16 cellular contexts compared by ENCODE assay signal in genomic region chr10:65350619-65351018, GRCh38.
A peak's percentile ranks its signal among the peaks of the same experiment; 100 is the strongest.
DNase-seq lines count a peak whose midpoint lies in the region; ATAC-seq and TF ChIP-seq lines count a peak whose summit lies in the region.
"Had no signal": no experiment of that assay in that cellular context is flagged by ENCODE, and none has a peak within 500 bp of the region (broad histone marks: within the 10 kb centered on the region; RNA-seq: fewer than 3 reads in every experiment).

No MANE protein-coding gene starts in this region.

- H3F3A ChIP-seq in PC-3 (ENCODE audit: low read length, unreplicated experiment): no peaks in the 10 kb centered on the region
- no peaks in the 10 kb centered on the region for H3F3A ChIP-seq in neural progenitor cell (ENCODE audit: low read depth)

- H3K4me1 Mint-ChIP-seq in neural progenitor cell: peaks cover 5% of the 10 kb centered on the region
- H3K4me1 Mint-ChIP-seq: CD14-positive monocyte had no signal

- BruUV-seq in PC-3 (replicated peaks; lab: Mats Ljungman, UMichigan): no TSS peak

- peaks cover 2% of the 10 kb centered on the region for H3K27me3 Mint-ChIP-seq in neural progenitor cell (ENCODE audit: insufficient read depth, low read depth)

- ATAC-seq in PC-3 (peak; percentile 66), HG03457 (IDR thresholded peaks at IDR 0.05; ENCODE audit: unreplicated experiment) (no peak), GM18511 (IDR thresholded peaks at IDR 0.05; ENCODE audit: unreplicated experiment) (no peak)
- ATAC-seq: A549; CD8-positive, alpha-beta T cell; HepG2 had no signal

- H3K4me2 ChIP-seq in PC-3 (ENCODE audit: low read length): no peak overlapping the region
- H3K4me2 ChIP-seq in neural progenitor cell: no peak overlapping the region
- H3K4me2 ChIP-seq: A549 had no signal

- H3K4me3 ChIP-seq in PC-3 (ENCODE audit: low read length): no peak overlapping the region
- no peak overlapping the region for H3K4me3 ChIP-seq in neural progenitor cell
- H3K4me3 ChIP-seq in uterus: no peak overlapping the region
- H3K4me3 ChIP-seq: A549, HAP-1 had no signal

- H3K36me3 Mint-ChIP-seq in neural progenitor cell: no peaks in the 10 kb centered on the region
- H3K36me3 Mint-ChIP-seq: CD14-positive monocyte; CD8-positive, alpha-beta T cell had no signal

- TF ChIP-seq POLR2A in uterus (IDR thresholded peaks at IDR 0.05): no peak

- H3K9ac ChIP-seq in PC-3 (ENCODE audit: low read length): no peak overlapping the region
- H3K9ac ChIP-seq in neural progenitor cell: no peak overlapping the region

- H3K9me2 ChIP-seq in PC-3 (replicated peaks; ENCODE audit: low read length): no peaks in the 10 kb centered on the region

- no peak overlapping the region for H3K27ac ChIP-seq in PC-3 (ENCODE audit: low read length)
- H3K27ac ChIP-seq in neural progenitor cell: no peak overlapping the region
- H3K27ac ChIP-seq in uterus: no peak overlapping the region
- H3K27ac ChIP-seq: A549 had no signal

- no peak overlapping the region for H2AFZ ChIP-seq in PC-3 (ENCODE audit: low read length)
- peak overlapping the region; percentile 26 for H2AFZ ChIP-seq in neural progenitor cell (replicated peaks)

- H3K27me3 ChIP-seq in PC-3 (ENCODE audit: low read length) (no peaks in the 10 kb centered on the region), neural progenitor cell (no peaks in the 10 kb centered on the region), uterus (no peaks in the 10 kb centered on the region)

- no peak for TF ChIP-seq CTCF in PC-3 (conservative IDR thresholded peaks at IDR 0.05; ENCODE audit: low read depth, low read length)
- no peak for TF ChIP-seq CTCF in neural progenitor cell (IDR thresholded peaks at IDR 0.05)
- no peak for TF ChIP-seq CTCF in uterus (IDR thresholded peaks at IDR 0.05)

- H3K4me3 Mint-ChIP-seq in neural progenitor cell: no peak overlapping the region
- H3K4me3 Mint-ChIP-seq: CD14-positive monocyte; CD8-positive, alpha-beta T cell; HFFc6 had no signal

- H3K9me3 Mint-ChIP-seq in neural progenitor cell: no peaks in the 10 kb centered on the region

- H3K4me1 ChIP-seq in PC-3 (ENCODE audit: insufficient read depth, low read length) (no peaks in the 10 kb centered on the region), neural progenitor cell (peaks cover 5% of the 10 kb centered on the region), uterus (no peaks in the 10 kb centered on the region)
- H3K4me1 ChIP-seq: A549, HAP-1 had no signal

- no peak overlapping the region for H3K27ac Mint-ChIP-seq in neural progenitor cell
- H3K27ac Mint-ChIP-seq: CD14-positive monocyte; CD8-positive, alpha-beta T cell; HFFc6 had no signal

- CTCF ChIA-PET in PC-3 (lab: Charles Lee): no interaction called here

- H3K9me3 ChIP-seq in PC-3 (ENCODE audit: low read length): no peaks in the 10 kb centered on the region
- H3K9me3 ChIP-seq in neural progenitor cell (ENCODE audit: low read depth): no peaks in the 10 kb centered on the region
- H3K9me3 ChIP-seq in uterus: no peaks in the 10 kb centered on the region
- H3K9me3 ChIP-seq: A549, HAP-1 had no signal

- POLR2A ChIA-PET in PC-3 (lab: Charles Lee; ENCODE audit: unreplicated experiment): interaction anchor here (0.7 kb wide), 1 partner anchor 1575 kb away, joined by 6 read pairs; no protein-coding TSS in a partner anchor

- H4K20me1 ChIP-seq in PC-3 (ENCODE audit: low read length) (no peaks in the 10 kb centered on the region), neural progenitor cell (ENCODE audit: low read depth) (no peaks in the 10 kb centered on the region)

- H3K79me2 ChIP-seq in PC-3 (ENCODE audit: low read length) (no peaks in the 10 kb centered on the region), neural progenitor cell (ENCODE audit: low read depth) (no peaks in the 10 kb centered on the region)

- no peaks in the 10 kb centered on the region for H3K36me3 ChIP-seq in PC-3 (ENCODE audit: low read depth, low read length)
- H3K36me3 ChIP-seq in neural progenitor cell: no peaks in the 10 kb centered on the region
- H3K36me3 ChIP-seq in uterus: no peaks in the 10 kb centered on the region
- H3K36me3 ChIP-seq: HAP-1 had no signal

- intact Hi-C loops in PC-3 (cut with micrococcal nuclease): loop anchor here (10.0 kb wide), 3 partner anchors 294 to 1274 kb away; no protein-coding TSS in a partner anchor
- intact Hi-C loops in uterus (cut with DNase I; ENCODE audit: low total_unique reads): no loop called here

- DNase-seq in PC-3 (no peak), islet precursor cell (peak; percentile 56), neural progenitor cell (ENCODE audit: low spot score) (no peak), iPS-NIHi11 (ENCODE audit: low spot score) (no peak), uterus (no peak)
- DNase-seq: CD8-positive, alpha-beta T cell; COR-L47; DND-41; GDM1; HFFc6 had no signal
